Comparison of ENCODE assay signal across 1 cellular context in the genomic region with DNA sequence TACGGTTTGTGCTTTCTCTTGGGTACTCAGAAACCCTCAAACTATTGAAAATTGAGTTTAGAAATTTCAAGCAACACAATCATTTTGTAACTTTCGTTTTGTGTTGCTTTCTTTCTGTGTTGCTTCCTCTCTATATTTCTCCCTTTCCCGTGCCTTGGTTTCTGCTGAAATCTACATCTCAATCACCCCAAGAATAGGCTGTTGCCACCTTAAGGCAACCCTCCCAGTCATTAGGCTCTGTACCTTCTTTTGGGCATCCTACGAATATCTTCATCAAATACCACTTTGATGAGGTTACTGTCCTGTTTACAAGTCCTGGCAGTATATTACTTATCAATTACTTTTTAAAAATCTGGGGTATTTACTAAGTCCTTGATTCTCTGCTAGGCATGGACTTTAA.
TF ChIP-seq lines count a peak whose summit lies in the region.

No MANE protein-coding gene starts in this region.

TF ChIP-seq in GM23338, 12 proteins besides CTCF, POLR2A, EP300 and RAD21 (continued from another document):
- TF ChIP-seq, protein P1, sequence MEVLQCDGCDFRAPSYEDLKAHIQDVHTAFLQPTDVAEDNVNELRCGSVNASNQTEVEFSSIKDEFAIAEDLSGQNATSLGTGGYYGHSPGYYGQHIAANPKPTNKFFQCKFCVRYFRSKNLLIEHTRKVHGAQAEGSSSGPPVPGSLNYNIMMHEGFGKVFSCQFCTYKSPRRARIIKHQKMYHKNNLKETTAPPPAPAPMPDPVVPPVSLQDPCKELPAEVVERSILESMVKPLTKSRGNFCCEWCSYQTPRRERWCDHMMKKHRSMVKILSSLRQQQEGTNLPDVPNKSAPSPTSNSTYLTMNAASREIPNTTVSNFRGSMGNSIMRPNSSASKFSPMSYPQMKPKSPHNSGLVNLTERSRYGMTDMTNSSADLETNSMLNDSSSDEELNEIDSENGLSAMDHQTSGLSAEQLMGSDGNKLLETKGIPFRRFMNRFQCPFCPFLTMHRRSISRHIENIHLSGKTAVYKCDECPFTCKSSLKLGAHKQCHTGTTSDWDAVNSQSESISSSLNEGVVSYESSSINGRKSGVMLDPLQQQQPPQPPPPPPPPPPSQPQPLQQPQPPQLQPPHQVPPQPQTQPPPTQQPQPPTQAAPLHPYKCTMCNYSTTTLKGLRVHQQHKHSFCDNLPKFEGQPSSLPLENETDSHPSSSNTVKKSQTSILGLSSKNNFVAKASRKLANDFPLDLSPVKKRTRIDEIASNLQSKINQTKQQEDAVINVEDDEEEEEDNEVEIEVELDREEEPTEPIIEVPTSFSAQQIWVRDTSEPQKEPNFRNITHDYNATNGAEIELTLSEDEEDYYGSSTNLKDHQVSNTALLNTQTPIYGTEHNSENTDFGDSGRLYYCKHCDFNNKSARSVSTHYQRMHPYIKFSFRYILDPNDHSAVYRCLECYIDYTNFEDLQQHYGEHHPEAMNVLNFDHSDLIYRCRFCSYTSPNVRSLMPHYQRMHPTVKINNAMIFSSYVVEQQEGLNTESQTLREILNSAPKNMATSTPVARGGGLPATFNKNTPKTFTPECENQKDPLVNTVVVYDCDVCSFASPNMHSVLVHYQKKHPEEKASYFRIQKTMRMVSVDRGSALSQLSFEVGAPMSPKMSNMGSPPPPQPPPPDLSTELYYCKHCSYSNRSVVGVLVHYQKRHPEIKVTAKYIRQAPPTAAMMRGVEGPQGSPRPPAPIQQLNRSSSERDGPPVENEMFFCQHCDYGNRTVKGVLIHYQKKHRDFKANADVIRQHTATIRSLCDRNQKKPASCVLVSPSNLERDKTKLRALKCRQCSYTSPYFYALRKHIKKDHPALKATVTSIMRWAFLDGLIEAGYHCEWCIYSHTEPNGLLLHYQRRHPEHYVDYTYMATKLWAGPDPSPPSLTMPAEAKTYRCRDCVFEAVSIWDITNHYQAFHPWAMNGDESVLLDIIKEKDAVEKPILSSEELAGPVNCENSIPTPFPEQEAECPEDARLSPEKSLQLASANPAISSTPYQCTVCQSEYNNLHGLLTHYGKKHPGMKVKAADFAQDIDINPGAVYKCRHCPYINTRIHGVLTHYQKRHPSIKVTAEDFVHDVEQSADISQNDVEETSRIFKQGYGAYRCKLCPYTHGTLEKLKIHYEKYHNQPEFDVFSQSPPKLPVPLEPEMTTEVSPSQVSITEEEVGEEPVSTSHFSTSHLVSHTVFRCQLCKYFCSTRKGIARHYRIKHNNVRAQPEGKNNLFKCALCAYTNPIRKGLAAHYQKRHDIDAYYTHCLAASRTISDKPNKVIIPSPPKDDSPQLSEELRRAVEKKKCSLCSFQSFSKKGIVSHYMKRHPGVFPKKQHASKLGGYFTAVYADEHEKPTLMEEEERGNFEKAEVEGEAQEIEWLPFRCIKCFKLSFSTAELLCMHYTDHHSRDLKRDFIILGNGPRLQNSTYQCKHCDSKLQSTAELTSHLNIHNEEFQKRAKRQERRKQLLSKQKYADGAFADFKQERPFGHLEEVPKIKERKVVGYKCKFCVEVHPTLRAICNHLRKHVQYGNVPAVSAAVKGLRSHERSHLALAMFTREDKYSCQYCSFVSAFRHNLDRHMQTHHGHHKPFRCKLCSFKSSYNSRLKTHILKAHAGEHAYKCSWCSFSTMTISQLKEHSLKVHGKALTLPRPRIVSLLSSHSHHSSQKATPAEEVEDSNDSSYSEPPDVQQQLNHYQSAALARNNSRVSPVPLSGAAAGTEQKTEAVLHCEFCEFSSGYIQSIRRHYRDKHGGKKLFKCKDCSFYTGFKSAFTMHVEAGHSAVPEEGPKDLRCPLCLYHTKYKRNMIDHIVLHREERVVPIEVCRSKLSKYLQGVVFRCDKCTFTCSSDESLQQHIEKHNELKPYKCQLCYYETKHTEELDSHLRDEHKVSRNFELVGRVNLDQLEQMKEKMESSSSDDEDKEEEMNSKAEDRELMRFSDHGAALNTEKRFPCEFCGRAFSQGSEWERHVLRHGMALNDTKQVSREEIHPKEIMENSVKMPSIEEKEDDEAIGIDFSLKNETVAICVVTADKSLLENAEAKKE (CRISPR knock-in tag; IDR thresholded peaks at IDR 0.05), result no peak
- no peak for TF ChIP-seq EZH2phosphoT487 (IDR thresholded peaks at IDR 0.05; ENCODE audit: unreplicated experiment)
- TF ChIP-seq CREB1 (CRISPR knock-in tag; IDR thresholded peaks at IDR 0.05; ENCODE audit: low read depth), result no peak
- TF ChIP-seq, protein P2, sequence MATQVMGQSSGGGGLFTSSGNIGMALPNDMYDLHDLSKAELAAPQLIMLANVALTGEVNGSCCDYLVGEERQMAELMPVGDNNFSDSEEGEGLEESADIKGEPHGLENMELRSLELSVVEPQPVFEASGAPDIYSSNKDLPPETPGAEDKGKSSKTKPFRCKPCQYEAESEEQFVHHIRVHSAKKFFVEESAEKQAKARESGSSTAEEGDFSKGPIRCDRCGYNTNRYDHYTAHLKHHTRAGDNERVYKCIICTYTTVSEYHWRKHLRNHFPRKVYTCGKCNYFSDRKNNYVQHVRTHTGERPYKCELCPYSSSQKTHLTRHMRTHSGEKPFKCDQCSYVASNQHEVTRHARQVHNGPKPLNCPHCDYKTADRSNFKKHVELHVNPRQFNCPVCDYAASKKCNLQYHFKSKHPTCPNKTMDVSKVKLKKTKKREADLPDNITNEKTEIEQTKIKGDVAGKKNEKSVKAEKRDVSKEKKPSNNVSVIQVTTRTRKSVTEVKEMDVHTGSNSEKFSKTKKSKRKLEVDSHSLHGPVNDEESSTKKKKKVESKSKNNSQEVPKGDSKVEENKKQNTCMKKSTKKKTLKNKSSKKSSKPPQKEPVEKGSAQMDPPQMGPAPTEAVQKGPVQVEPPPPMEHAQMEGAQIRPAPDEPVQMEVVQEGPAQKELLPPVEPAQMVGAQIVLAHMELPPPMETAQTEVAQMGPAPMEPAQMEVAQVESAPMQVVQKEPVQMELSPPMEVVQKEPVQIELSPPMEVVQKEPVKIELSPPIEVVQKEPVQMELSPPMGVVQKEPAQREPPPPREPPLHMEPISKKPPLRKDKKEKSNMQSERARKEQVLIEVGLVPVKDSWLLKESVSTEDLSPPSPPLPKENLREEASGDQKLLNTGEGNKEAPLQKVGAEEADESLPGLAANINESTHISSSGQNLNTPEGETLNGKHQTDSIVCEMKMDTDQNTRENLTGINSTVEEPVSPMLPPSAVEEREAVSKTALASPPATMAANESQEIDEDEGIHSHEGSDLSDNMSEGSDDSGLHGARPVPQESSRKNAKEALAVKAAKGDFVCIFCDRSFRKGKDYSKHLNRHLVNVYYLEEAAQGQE (IDR thresholded peaks at IDR 0.05; ENCODE audit: unreplicated experiment), result no peak
- TF ChIP-seq JUNB (IDR thresholded peaks at IDR 0.05; ENCODE audit: unreplicated experiment), result no peak
- no peak for TF ChIP-seq ZNF114 (CRISPR knock-in tag; IDR thresholded peaks at IDR 0.05)
TF ChIP-seq in GM23338: peak in this region for 0.
